Comparison of ENCODE assay signal across 26 cellular contexts in genomic region chr5:103355590-103355989, GRCh38.
"Had no signal": no experiment of that assay in that cellular context is flagged by ENCODE, and none has a peak within 500 bp of the region (broad histone marks: within the 10 kb centered on the region; RNA-seq: fewer than 3 reads in every experiment).

No MANE protein-coding gene starts in this region.

- H3K4me3 ChIP-seq: esophagus muscularis mucosa, heart right ventricle, left ventricle myocardium inferior, lung, mucosa of descending colon, thyroid gland had no signal

- H3K9me3 ChIP-seq: esophagus muscularis mucosa, heart right ventricle, left ventricle myocardium inferior, mucosa of descending colon, thyroid gland had no signal

- DNase-seq: activated CD4-positive, alpha-beta T cell treated with anti-CD3 and anti-CD28 coated beads for 36 hours; activated CD4-positive, CD25-positive, alpha-beta regulatory T cell; activated CD8-positive, alpha-beta memory T cell treated with anti-CD3 and anti-CD28 coated beads, Interleukin-2, amount 10 ng/mL, durations not matched to agents 7 days and 5 days; activated CD8-positive, alpha-beta T cell treated with anti-CD3 and anti-CD28 coated beads, Interleukin-2, amount 10 ng/mL, durations not matched to agents 7 days and 5 days; activated T-cell treated with anti-CD3 and anti-CD28 coated beads, Interleukin-2, amount 50 U/mL, for 48 hours; dermis blood vessel endothelial cell; effector CD4-positive, alpha-beta T cell; foreskin melanocyte; heart right ventricle; islet precursor cell; left ventricle myocardium inferior; mucosa of descending colon; nucleus accumbens; right cardiac atrium; stimulated activated CD4-positive, alpha-beta T cell treated with anti-CD3 and anti-CD28 coated beads, Interleukin-4, amount 100 ng/mL, for 24 hours; substantia nigra; T-helper 17 cell; T1000; thyroid gland had no signal

- H3K9me3 Mint-ChIP-seq: activated naive CD4-positive, alpha-beta T cell treated with anti-CD3 and anti-CD28 coated beads, Interleukin-2, amount 50 U/mL, for 24 hours; activated T-helper 2 cell treated with anti-CD3 and anti-CD28 coated beads, Interferon-gamma antibody, Interleukin-2, Interleukin-4, amounts not matched to agents 10 μg/mL and 5 μg/mL and 100 μg/mL, durations not matched to agents 14 hours and 24 hours and 36 hours; stimulated activated effector memory CD8-positive, alpha-beta T cell treated with anti-CD3 and anti-CD28 coated beads, Interleukin-12 subunit alpha, Interleukin-12 subunit beta, amount 100 ng/mL, for 72 hours; stimulated activated naive CD8-positive, alpha-beta T cell treated with anti-CD3 and anti-CD28 coated beads, Interleukin-15, Interleukin-2, amounts not matched to agents 100 ng/mL and 50 ng/mL, for 24 hours had no signal

- H3K4me1 ChIP-seq: thyroid gland had no signal

- H3K36me3 Mint-ChIP-seq: activated CD8-positive, alpha-beta memory T cell treated with anti-CD3 and anti-CD28 coated beads, Interleukin-2, amount 10 ng/mL, durations not matched to agents 7 days and 5 days; activated naive CD4-positive, alpha-beta T cell treated with anti-CD3 and anti-CD28 coated beads, Interleukin-2, amount 50 U/mL, for 24 hours; natural killer cell treated with Interleukin-12 subunit alpha and Interleukin-12 subunit beta and Interleukin-15 and Interleukin-18, amount 100 ng/mL, for 72 hours; stimulated activated effector memory CD8-positive, alpha-beta T cell treated with anti-CD3 and anti-CD28 coated beads, Interleukin-12 subunit alpha, Interleukin-12 subunit beta, amount 100 ng/mL, for 72 hours had no signal

- H3K36me3 ChIP-seq: esophagus muscularis mucosa, heart right ventricle, left ventricle myocardium inferior, thyroid gland had no signal

- H3K27ac Mint-ChIP-seq: activated CD4-positive, alpha-beta T cell treated with anti-CD3 and anti-CD28 coated beads for 36 hours; activated CD8-positive, alpha-beta memory T cell treated with anti-CD3 and anti-CD28 coated beads, Interleukin-2, amount 10 ng/mL, durations not matched to agents 7 days and 5 days; activated CD8-positive, alpha-beta T cell treated with anti-CD3 and anti-CD28 coated beads, Interleukin-2, amount 10 ng/mL, durations not matched to agents 7 days and 5 days; activated naive CD4-positive, alpha-beta T cell treated with anti-CD3 and anti-CD28 coated beads, Interleukin-2, amount 50 U/mL, for 24 hours; activated T-helper 2 cell treated with anti-CD3 and anti-CD28 coated beads, Interferon-gamma antibody, Interleukin-2, Interleukin-4, amounts not matched to agents 10 μg/mL and 5 μg/mL and 100 μg/mL, durations not matched to agents 14 hours and 24 hours and 36 hours; stimulated activated effector memory CD8-positive, alpha-beta T cell treated with anti-CD3 and anti-CD28 coated beads, Interleukin-12 subunit alpha, Interleukin-12 subunit beta, amount 100 ng/mL, for 72 hours; stimulated activated naive CD8-positive, alpha-beta T cell treated with anti-CD3 and anti-CD28 coated beads, Interleukin-15, Interleukin-2, amounts not matched to agents 100 ng/mL and 50 ng/mL, for 24 hours; T-helper 17 cell had no signal

- H3K27me3 ChIP-seq: esophagus muscularis mucosa, thyroid gland had no signal

- ATAC-seq: activated CD8-positive, alpha-beta T cell treated with anti-CD3 and anti-CD28 coated beads, Interleukin-2, amount 10 ng/mL, durations not matched to agents 7 days and 5 days; mucosa of descending colon; natural killer cell treated with Interleukin-12 subunit alpha and Interleukin-12 subunit beta and Interleukin-15 and Interleukin-18, amount 100 ng/mL, for 72 hours; right cardiac atrium; T-helper 17 cell had no signal

- H3K27ac ChIP-seq: esophagus muscularis mucosa, heart right ventricle, left ventricle myocardium inferior, thyroid gland had no signal
